Comparison of ENCODE assay signal across 32 cellular contexts in the genomic region with DNA sequence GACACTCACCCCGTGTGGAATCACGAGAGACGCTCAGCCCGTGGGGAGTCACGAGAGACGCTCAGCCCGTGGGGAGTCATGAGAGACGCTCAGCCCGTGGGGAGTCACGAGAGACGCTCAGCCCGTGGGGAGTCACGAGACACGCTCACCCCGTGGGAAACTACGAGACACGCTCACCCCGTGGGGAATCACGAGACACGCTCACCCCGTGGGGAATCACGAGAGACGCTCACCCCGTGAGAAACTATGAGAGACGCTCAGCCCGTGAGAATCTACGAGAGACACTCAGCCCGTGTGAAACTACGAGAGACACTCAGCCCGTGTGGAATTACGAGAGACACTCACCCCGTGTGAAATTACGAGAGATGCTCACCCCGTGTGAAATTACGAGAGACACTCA.
"Had no signal": no experiment of that assay in that cellular context is flagged by ENCODE, and none has a peak within 500 bp of the region (broad histone marks: within the 10 kb centered on the region; RNA-seq: fewer than 3 reads in every experiment).

No MANE protein-coding gene starts in this region.

- H3K27ac Mint-ChIP-seq: activated B cell treated with CpG ODN at 0.5 μM for 24 hours; activated CD4-positive, alpha-beta memory T cell treated with anti-CD3 and anti-CD28 coated beads for 36 hours; activated naive CD4-positive, alpha-beta T cell treated with anti-CD3 and anti-CD28 coated beads for 36 hours; activated naive CD4-positive, alpha-beta T cell treated with anti-CD3 and anti-CD28 coated beads, Interleukin-2, amount 50 U/mL, for 72 hours; activated naive CD8-positive, alpha-beta T cell treated with anti-CD3 and anti-CD28 coated beads for 36 hours; activated T-cell treated with anti-CD3 and anti-CD28 coated beads, Interleukin-2, amount 50 U/mL, for 72 hours; activated T-helper 1 cell treated with anti-CD3 and anti-CD28 coated beads, Interleukin-12 subunit alpha, Interleukin-12 subunit beta, Interleukin-2, Interleukin-4 antibody, amounts not matched to agents 30 ng/mL and 10 ng/mL and 1 ng/mL, durations not matched to agents 14 hours and 24 hours and 36 hours; activated T-helper 17 cell treated with anti-CD3 and anti-CD28 coated beads, Interleukin-2, amount 50 U/mL, for 72 hours; T-helper 1 cell treated with Interleukin-12 subunit alpha and Interleukin-12 subunit beta and Interleukin-4 antibody, amounts not matched to agents 30 μg/mL and 1 μg/mL, for 36 hours; T-helper 2 cell treated with Interferon-gamma antibody and Interleukin-4, amounts not matched to agents 5 μg/mL and 100 μg/mL, for 36 hours had no signal

- H3K4me1 Mint-ChIP-seq: activated B cell treated with CpG ODN at 0.5 μM for 24 hours; activated naive CD8-positive, alpha-beta T cell treated with anti-CD3 and anti-CD28 coated beads for 36 hours; activated T-helper 17 cell treated with anti-CD3 and anti-CD28 coated beads, Interleukin-2, amount 50 U/mL, for 72 hours had no signal

- H3K9me3 ChIP-seq: adrenal gland, body of pancreas, breast epithelium had no signal

- H3K4me3 Mint-ChIP-seq: activated B cell treated with CpG ODN at 0.5 μM for 24 hours; activated CD4-positive, alpha-beta memory T cell treated with anti-CD3 and anti-CD28 coated beads for 36 hours; activated naive CD4-positive, alpha-beta T cell treated with anti-CD3 and anti-CD28 coated beads for 36 hours; activated naive CD8-positive, alpha-beta T cell treated with anti-CD3 and anti-CD28 coated beads for 36 hours; activated T-cell treated with anti-CD3 and anti-CD28 coated beads, Interleukin-2, amount 50 U/mL, for 4 hours; activated T-cell treated with anti-CD3 and anti-CD28 coated beads, Interleukin-2, amount 50 U/mL, for 72 hours; activated T-helper 1 cell treated with anti-CD3 and anti-CD28 coated beads, Interleukin-12 subunit alpha, Interleukin-12 subunit beta, Interleukin-2, Interleukin-4 antibody, amounts not matched to agents 30 ng/mL and 10 ng/mL and 1 ng/mL, durations not matched to agents 14 hours and 24 hours and 36 hours; activated T-helper 17 cell treated with anti-CD3 and anti-CD28 coated beads, Interleukin-2, amount 50 U/mL, for 72 hours; T-helper 1 cell treated with Interleukin-12 subunit alpha and Interleukin-12 subunit beta and Interleukin-4 antibody, amounts not matched to agents 30 μg/mL and 1 μg/mL, for 36 hours; T-helper 2 cell treated with Interferon-gamma antibody and Interleukin-4, amounts not matched to agents 5 μg/mL and 100 μg/mL, for 36 hours had no signal

- H3K27ac ChIP-seq: adrenal gland, body of pancreas, brain microvascular endothelial cell, breast epithelium, VCaP had no signal

- H3K36me3 ChIP-seq: adrenal gland, brain microvascular endothelial cell, breast epithelium had no signal

- H3K27me3 ChIP-seq: adrenal gland, body of pancreas, brain microvascular endothelial cell, breast epithelium had no signal

- DNase-seq: activated B cell treated with CpG ODN at 0.5 μM for 24 hours; activated CD4-positive, alpha-beta memory T cell treated with anti-CD3 and anti-CD28 coated beads for 36 hours; activated CD4-positive, alpha-beta T cell treated with anti-CD3 and anti-CD28 coated beads for 48 hours; activated CD4-positive, alpha-beta T cell treated with anti-CD3 and anti-CD28 coated beads, Interleukin-2, amount 50 U/mL, for 1 hour; activated CD4-positive, alpha-beta T cell treated with anti-CD3 and anti-CD28 coated beads, Interleukin-2, amount 50 U/mL, for 4 hours; activated CD4-positive, CD25-positive, alpha-beta regulatory T cell treated with anti-CD3 and anti-CD28 coated beads, Interleukin-2, amount 50 U/mL, for 72 hours; activated CD8-positive, alpha-beta memory T cell treated with anti-CD3 and anti-CD28 coated beads, Interleukin-2, amount 50 U/mL, for 4 hours; activated effector memory CD4-positive, alpha-beta T cell treated with anti-CD3 and anti-CD28 coated beads, Interleukin-2, amount 50 U/mL, for 16 hours; activated gamma-delta T cell treated with Interleukin-2 at 50 U/mL for 16 hours; activated naive CD4-positive, alpha-beta T cell; activated naive CD4-positive, alpha-beta T cell treated with anti-CD3 and anti-CD28 coated beads for 36 hours; activated naive CD4-positive, alpha-beta T cell treated with anti-CD3 and anti-CD28 coated beads, Interleukin-2, amount 50 U/mL, for 16 hours; activated naive CD8-positive, alpha-beta T cell treated with anti-CD3 and anti-CD28 coated beads for 36 hours; activated T-cell treated with anti-CD3 and anti-CD28 coated beads for 4 hours; activated T-cell treated with anti-CD3 and anti-CD28 coated beads, Interleukin-2, amount 50 U/mL, for 1 hour; activated T-cell treated with anti-CD3 and anti-CD28 coated beads, Interleukin-2, amount 50 U/mL, for 4 hours; activated T-cell treated with anti-CD3 and anti-CD28 coated beads, Interleukin-2, amount 50 U/mL, for 72 hours; adrenal gland; amniotic stem cell; body of pancreas; brain microvascular endothelial cell; central memory CD4-positive, alpha-beta T cell; T-helper 1 cell; T-helper 2 cell; T-helper 9 cell had no signal

- H3K27me3 Mint-ChIP-seq: activated CD4-positive, alpha-beta memory T cell treated with anti-CD3 and anti-CD28 coated beads for 36 hours; activated naive CD8-positive, alpha-beta T cell treated with anti-CD3 and anti-CD28 coated beads for 36 hours; activated T-helper 17 cell treated with anti-CD3 and anti-CD28 coated beads, Interleukin-2, amount 50 U/mL, for 72 hours had no signal

- H3K4me3 ChIP-seq: adrenal gland, body of pancreas, breast epithelium had no signal

- H3K4me1 ChIP-seq: adrenal gland, body of pancreas, breast epithelium had no signal

- ATAC-seq: activated naive CD4-positive, alpha-beta T cell treated with anti-CD3 and anti-CD28 coated beads, Interleukin-2, amount 50 U/mL, for 72 hours; activated T-cell treated with anti-CD3 and anti-CD28 coated beads, Interleukin-2, amount 50 U/mL, for 4 hours; activated T-cell treated with anti-CD3 and anti-CD28 coated beads, Interleukin-2, amount 50 U/mL, for 72 hours; activated T-helper 17 cell treated with anti-CD3 and anti-CD28 coated beads, Interleukin-2, amount 50 U/mL, for 72 hours; body of pancreas had no signal
